ENCODE assay signal across 8 cellular contexts in the genomic region with DNA sequence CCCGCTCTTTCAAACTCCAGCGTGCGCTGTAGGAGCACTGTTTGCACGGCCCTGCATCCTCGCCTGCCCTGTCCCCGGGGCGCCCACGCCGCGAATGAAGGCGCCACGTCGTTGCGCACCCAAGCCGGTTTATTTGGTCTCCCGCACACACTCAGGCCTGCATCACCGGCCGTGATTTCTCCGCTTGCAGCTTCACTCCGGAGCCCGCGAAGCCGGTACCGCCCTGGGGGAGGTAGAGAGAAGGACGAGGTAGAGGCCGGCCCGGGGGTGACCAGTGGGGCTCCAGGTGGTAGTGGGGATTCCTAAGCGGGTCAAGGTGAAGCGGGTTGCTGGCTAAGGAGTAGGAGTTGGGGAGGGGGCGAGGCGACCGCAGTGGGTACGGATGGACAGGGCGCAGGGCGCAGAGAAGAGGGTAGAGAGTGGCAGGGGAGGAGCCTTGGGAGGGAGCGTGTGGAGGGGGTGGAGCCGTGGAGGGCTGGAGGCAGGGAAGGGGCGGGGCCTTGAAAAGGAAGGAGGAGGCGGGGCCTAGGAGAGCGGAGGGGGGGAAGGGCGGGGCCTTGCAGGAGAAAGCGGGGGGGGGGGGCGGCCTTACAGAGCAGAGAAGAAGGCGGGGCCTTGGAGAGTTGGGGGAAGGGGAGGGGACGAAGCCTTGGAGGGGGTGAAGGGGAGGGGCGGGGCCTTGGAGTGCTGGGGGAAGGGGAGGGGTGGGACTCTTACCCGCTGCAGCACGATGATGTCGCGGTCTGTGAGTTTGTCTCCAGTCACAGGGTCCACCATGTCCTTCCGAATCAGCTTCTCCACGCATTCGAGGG. TPM values are rescaled to one million over a fixed set of nuclear protein-coding genes. Genes with fewer than 3 reads are reported as not detected.
DNase-seq lines count a peak whose midpoint lies in the region; ATAC-seq and TF ChIP-seq lines count a peak whose summit lies in the region.

No MANE protein-coding gene starts in this region.

- H3K27ac ChIP-seq in uterus (peak overlapping the region; percentile 31 to 48), dorsolateral prefrontal cortex (peak overlapping the region in 20 of 59 donors; percentile 3 to 67 (median 42)), foreskin keratinocyte (no peak overlapping the region)

- no peaks in the 10 kb centered on the region for H3K9me3 Mint-ChIP-seq in activated CD4-positive, alpha-beta T cell treated with anti-CD3 and anti-CD28 coated beads for 36 hours (ENCODE audit: low read depth)
- H3K9me3 Mint-ChIP-seq in neural crest cell: no peaks in the 10 kb centered on the region

- H3K4me1 ChIP-seq in uterus: no peaks in the 10 kb centered on the region
- H3K4me1 ChIP-seq in foreskin keratinocyte: peaks cover 14% of the 10 kb centered on the region

- no peak overlapping the region for H3K4me3 ChIP-seq in uterus
- no peak overlapping the region for H3K4me3 ChIP-seq in dorsolateral prefrontal cortex

- intact Hi-C loops in activated CD4-positive, alpha-beta T cell treated with anti-CD3 and anti-CD28 coated beads for 36 hours (cut with DNase I, micrococcal nuclease): loop anchor here in 1 of 2 experiments (1.0 to 2.0 kb wide), 2 partner anchors 34 to 59 kb away; a partner anchor contains a TSS
- intact Hi-C loops in uterus (cut with DNase I; ENCODE audit: low total_unique reads) (no loop called here), dorsolateral prefrontal cortex (cut with DNase I) (no loop called here)

- CTCF ChIA-PET in activated CD4-positive, alpha-beta T cell treated with anti-CD3 and anti-CD28 coated beads for 36 hours (lab: Charles Lee): interaction anchor here (0.8 to 12.0 kb wide), 4 partner anchors 6 to 15 kb away, joined by 3 to 161 read pairs (median 4); no protein-coding TSS in a partner anchor

- TF ChIP-seq CTCF in neural crest cell (conservative IDR thresholded peaks at IDR 0.05) (no peak), uterus (IDR thresholded peaks at IDR 0.05) (no peak), dorsolateral prefrontal cortex (IDR thresholded peaks at IDR 0.05 in 54 of 56, conservative IDR thresholded peaks at IDR 0.05 in 2 of 56; ENCODE audit: low read depth in 1 of 56, partially characterized antibody in 56 of 56) (no peak), foreskin keratinocyte (conservative IDR thresholded peaks at IDR 0.05) (no peak)

- H3K4me3 Mint-ChIP-seq in activated CD4-positive, alpha-beta T cell treated with anti-CD3 and anti-CD28 coated beads for 36 hours: peak overlapping the region; percentile 35
- no peak overlapping the region for H3K4me3 Mint-ChIP-seq in neural crest cell

- peak overlapping the region; percentile 98 for H3K27ac Mint-ChIP-seq in activated CD4-positive, alpha-beta T cell treated with anti-CD3 and anti-CD28 coated beads for 36 hours
- H3K27ac Mint-ChIP-seq in neural crest cell (ENCODE audit: unreplicated experiment): no peak overlapping the region

- DNase-seq in HUDEP-2 (lab: John Stamatoyannopoulos, UW; ENCODE audit: unreplicated experiment in 76 of 76) (peak in 44 of 76 experiments; percentile 18 to 78 (median 58)), neural crest cell (ENCODE audit: low read depth, low spot score) (peak; percentile 21), uterus (peak; percentile 68 to 77), dorsolateral prefrontal cortex (no peak), foreskin keratinocyte (no peak)
- peak; percentile 92 for DNase-seq in activated CD4-positive, alpha-beta T cell treated with anti-CD3 and anti-CD28 coated beads for 36 hours
- DNase-seq in effector CD4-positive, alpha-beta T cell: peak; percentile 73

- no peaks in the 10 kb centered on the region for H3K9me3 ChIP-seq in uterus

- H3K36me3 Mint-ChIP-seq in activated CD4-positive, alpha-beta T cell treated with anti-CD3 and anti-CD28 coated beads for 36 hours (ENCODE audit: low read depth): peaks cover 65% of the 10 kb centered on the region
- peaks cover 7% of the 10 kb centered on the region for H3K36me3 Mint-ChIP-seq in neural crest cell (ENCODE audit: low read depth)

- H3K27me3 Mint-ChIP-seq in activated CD4-positive, alpha-beta T cell treated with anti-CD3 and anti-CD28 coated beads for 36 hours: no peaks in the 10 kb centered on the region
- H3K27me3 Mint-ChIP-seq in neural crest cell (ENCODE audit: low read depth): no peaks in the 10 kb centered on the region

- H3K27me3 ChIP-seq in uterus: no peaks in the 10 kb centered on the region
- no peaks in the 10 kb centered on the region for H3K27me3 ChIP-seq in dorsolateral prefrontal cortex
- no peaks in the 10 kb centered on the region for H3K27me3 ChIP-seq in foreskin keratinocyte

- POLR2A ChIA-PET in activated CD4-positive, alpha-beta T cell treated with anti-CD3 and anti-CD28 coated beads for 36 hours (lab: Charles Lee): interaction anchor here (1.5 kb wide), 1 partner anchor 121 kb away, joined by 3 read pairs; no protein-coding TSS in a partner anchor

- no peaks in the 10 kb centered on the region for H3K36me3 ChIP-seq in uterus

- peaks cover 82% of the 10 kb centered on the region for H3K4me1 Mint-ChIP-seq in activated CD4-positive, alpha-beta T cell treated with anti-CD3 and anti-CD28 coated beads for 36 hours
- H3K4me1 Mint-ChIP-seq in neural crest cell: no peaks in the 10 kb centered on the region

- TF ChIP-seq POLR2A in uterus (IDR thresholded peaks at IDR 0.05): no peak

- ATAC-seq in activated CD4-positive, alpha-beta T cell treated with anti-CD3 and anti-CD28 coated beads for 36 hours: peak; percentile 62
- ATAC-seq in HG03139 (IDR thresholded peaks at IDR 0.05; ENCODE audit: unreplicated experiment) (no peak), foreskin keratinocyte (no peak)

RNA-seq across cellular contexts. Expression of a gene that starts 24.6 kb away (rescaled TPM):
- 10 to 100 TPM; 71.4 to 73.1 TPM for total RNA-seq in activated CD4-positive, alpha-beta T cell treated with anti-CD3 and anti-CD28 coated beads for 36 hours
- total RNA-seq in neural crest cell (70.2 and 74.1 TPM in 2 replicates), uterus (100 to 1,000 TPM in 1 of 4 donors, 10 to 100 TPM in 3; 29.0 to 347 (median 65.4) TPM), dorsolateral prefrontal cortex (10 to 100 TPM; 39.0 to 64.8 (median 49.4) TPM), foreskin keratinocyte (66.3 and 69.4 TPM in 2 replicates)
- 83.5 and 92.3 TPM in 2 replicates for polyA plus RNA-seq in foreskin keratinocyte

RNA-seq across cellular contexts. Expression of a gene that starts 25.3 kb away (rescaled TPM):
- 1 to 10 TPM in 1 of 2 experiments, under 1 TPM in 1; 0.81 to 1.6 TPM for total RNA-seq in activated CD4-positive, alpha-beta T cell treated with anti-CD3 and anti-CD28 coated beads for 36 hours
- total RNA-seq in neural crest cell (1.0 and 1.3 TPM in 2 replicates), uterus (1 to 10 TPM in 1 of 4 donors, under 1 TPM in 1, not detected in 2; 0.95 to 1.4 TPM), dorsolateral prefrontal cortex (1 to 10 TPM in 50 of 120 experiments, under 1 TPM in 56, not detected in 14; 0.32 to 3.1 (median 0.94) TPM), foreskin keratinocyte (5.9 and 6.6 TPM in 2 replicates)
- polyA plus RNA-seq in foreskin keratinocyte: 9.3 and 9.5 TPM in 2 replicates

RNA-seq across cellular contexts. Expression of a gene that starts 28.0 kb away (rescaled TPM):
- 10 to 100 TPM; 10.9 to 13.5 TPM for total RNA-seq in activated CD4-positive, alpha-beta T cell treated with anti-CD3 and anti-CD28 coated beads for 36 hours
- total RNA-seq in neural crest cell (7.7 and 8.8 TPM in 2 replicates), uterus (10 to 100 TPM; 14.3 to 71.1 (median 41.4) TPM), dorsolateral prefrontal cortex (10 to 100 TPM in 49 of 120 experiments, 1 to 10 TPM in 71; 3.0 to 19.9 (median 9.2) TPM), foreskin keratinocyte (0.71 and 0.92 TPM in 2 replicates)
- 1.6 TPM in 2 replicates for polyA plus RNA-seq in foreskin keratinocyte

RNA-seq across cellular contexts. Expression of a gene that starts 35.2 kb away (rescaled TPM):
- 10 to 100 TPM; 21.0 to 22.7 TPM for total RNA-seq in activated CD4-positive, alpha-beta T cell treated with anti-CD3 and anti-CD28 coated beads for 36 hours
- total RNA-seq in neural crest cell (51.7 and 53.7 TPM in 2 replicates), uterus (10 to 100 TPM in 2 of 4 donors, 1 to 10 TPM in 2; 2.6 to 63.1 (median 8.6) TPM), dorsolateral prefrontal cortex (10 to 100 TPM; 38.2 to 68.5 (median 52.3) TPM), foreskin keratinocyte (5.7 TPM in 2 replicates)
- polyA plus RNA-seq in foreskin keratinocyte: 5.9 and 6.5 TPM in 2 replicates

RNA-seq across cellular contexts. Expression of a gene that starts 43.3 kb away (rescaled TPM):
- total RNA-seq in activated CD4-positive, alpha-beta T cell treated with anti-CD3 and anti-CD28 coated beads for 36 hours: 10 to 100 TPM; 16.3 to 18.1 TPM
- 24.9 and 27.5 TPM in 2 replicates for total RNA-seq in neural crest cell
- 100 to 1,000 TPM; 151 to 226 (median 201) TPM for total RNA-seq in uterus
- total RNA-seq in dorsolateral prefrontal cortex: 100 to 1,000 TPM in 1 of 120 experiments, 10 to 100 TPM in 119; 22.6 to 101 (median 43.4) TPM
- total RNA-seq in foreskin keratinocyte: 22.2 and 23.5 TPM in 2 replicates
- polyA plus RNA-seq in foreskin keratinocyte: 23.7 and 25.6 TPM in 2 replicates

Comparison
In these comparisons a context has a peak if more than half of its experiments do, and no peak if none do; other contexts are left out.
1. DNase-seq: peak in HUDEP-2 (44 of 76), activated CD4-positive, alpha-beta T cell treated with anti-CD3 and anti-CD28 coated beads for 36 hours (single experiment), effector CD4-positive, alpha-beta T cell (single experiment), neural crest cell (single experiment) and uterus (2 of 2); none in dorsolateral prefrontal cortex (0 of 10) and foreskin keratinocyte (0 of 2).